19 cellular contexts compared by ENCODE assay signal in the genomic region with DNA sequence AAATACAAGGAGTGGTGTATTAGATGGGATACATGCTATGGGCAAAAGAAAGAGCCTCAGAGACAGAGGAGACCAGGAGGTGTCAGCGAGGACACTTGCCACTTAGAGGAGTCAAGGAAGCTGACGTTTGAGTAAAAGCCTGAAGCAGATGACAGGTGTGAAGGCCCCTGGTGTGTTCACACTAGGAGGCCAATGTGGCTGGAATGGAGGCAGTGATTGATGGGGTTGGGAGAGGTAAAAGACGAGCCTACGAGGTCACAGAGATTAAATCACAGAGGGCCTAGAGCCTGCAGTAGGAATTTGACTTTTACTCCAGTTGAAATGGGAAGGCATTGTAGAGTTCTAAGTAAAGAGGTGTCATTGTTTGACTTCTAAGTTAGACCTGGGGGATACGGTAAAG. TPM values are rescaled to one million over a fixed set of nuclear protein-coding genes. Genes with fewer than 3 reads are reported as not detected.
A peak's percentile ranks its signal among the peaks of the same experiment; 100 is the strongest.
DNase-seq lines count a peak whose midpoint lies in the region; ATAC-seq and TF ChIP-seq lines count a peak whose summit lies in the region.
"Had no signal": no experiment of that assay in that cellular context is flagged by ENCODE, and none has a peak within 500 bp of the region (broad histone marks: within the 10 kb centered on the region; RNA-seq: fewer than 3 reads in every experiment).

No MANE protein-coding gene starts in this region.

- no peak overlapping the region for H3K56ac ChIP-seq in mesendoderm (ENCODE audit: low read length)

- H3K9ac ChIP-seq in OCI-LY3 (ENCODE audit: low read length) (peak overlapping the region; percentile 15; the same call in 1 of the 2 replicates), mesendoderm (ENCODE audit: low read length) (no peak overlapping the region), mammary epithelial cell (ENCODE audit: insufficient read depth, low read length) (no peak overlapping the region)

- no peak for ATAC-seq in GM18520 (IDR thresholded peaks at IDR 0.05; ENCODE audit: unreplicated experiment)
- ATAC-seq: left cardiac atrium had no signal

- peak overlapping the region; percentile 66 for H3K4me2 ChIP-seq in OCI-LY3 (ENCODE audit: low read length)
- no peak overlapping the region for H3K4me2 ChIP-seq in mesendoderm (ENCODE audit: low read length)
- no peak overlapping the region for H3K4me2 ChIP-seq in mammary epithelial cell (ENCODE audit: insufficient read depth, low read depth, low read length)

- H3K79me1 ChIP-seq in mesendoderm (ENCODE audit: low read length), result no peaks in the 10 kb centered on the region

- no peaks in the 10 kb centered on the region for H3K36me3 Mint-ChIP-seq in CD4-positive, alpha-beta memory T cell

- peak overlapping the region in 1 of 8 donors; percentile 14 for H3K4me3 Mint-ChIP-seq in CD4-positive, alpha-beta memory T cell
- H3K4me3 Mint-ChIP-seq: dendritic cell treated with granulocyte-macrophage colony-stimulating factor and Interleukin-4, amounts not matched to agents 40 ng/mL and 50 ng/mL, for 4 days had no signal

- peaks cover 0 to 3% of the 10 kb centered on the region in 2 donors for H3K27me3 Mint-ChIP-seq in CD4-positive, alpha-beta memory T cell

- H3K4me3 ChIP-seq in CD4-positive, alpha-beta memory T cell (ENCODE audit: low read length in 2 of 2), result no peak overlapping the region
- H3K4me3 ChIP-seq in GM12865 (ENCODE audit: low read depth, low read length), result peak overlapping the region; percentile 14
- H3K4me3 ChIP-seq in OCI-LY3 (ENCODE audit: low read length), result peak overlapping the region; percentile 59
- H3K4me3 ChIP-seq in mesendoderm (ENCODE audit: low read length), result no peak overlapping the region
- H3K4me3 ChIP-seq in mammary epithelial cell (replicated peaks in 1 of 3; ENCODE audit: insufficient read depth in 1 of 3, low read depth in 2 of 3, low read length in 3 of 3), result no peak overlapping the region
- H3K4me3 ChIP-seq: mucosa of descending colon, pancreas, skin epidermis, thoracic aorta had no signal

- H3K9me3 Mint-ChIP-seq in CD4-positive, alpha-beta memory T cell, result no peaks in the 10 kb centered on the region
- H3K9me3 Mint-ChIP-seq: activated naive CD8-positive, alpha-beta T cell treated with anti-CD3 and anti-CD28 coated beads, Interleukin-2, amount 50 U/mL, for 24 hours; dendritic cell treated with granulocyte-macrophage colony-stimulating factor and Interleukin-4, amounts not matched to agents 40 ng/mL and 50 ng/mL, for 4 days had no signal

- no CpG with 5 or more reads among the region's 5 CpGs for WGBS in mesendoderm (ENCODE audit: extremely low coverage, insufficient coverage, low lambda C conversion rate)
- 93% methylated on average over 5 of the region's 5 CpGs for WGBS in mammary epithelial cell (ENCODE audit: low coverage, missing lambda C conversion rate)

- no peak overlapping the region for H2BK5ac ChIP-seq in mesendoderm (ENCODE audit: low read length)

- TF ChIP-seq CTCF in GM12865 (IDR thresholded peaks at IDR 0.05; ENCODE audit: insufficient read depth, low read depth, low read length, missing control alignments) (no peak), OCI-LY3 (IDR thresholded peaks at IDR 0.05; ENCODE audit: low read depth, low read length) (no peak), mammary epithelial cell (conservative IDR thresholded peaks at IDR 0.05 in 1 of 2, IDR thresholded peaks at IDR 0.05 in 1 of 2; ENCODE audit: extremely low read depth in 1 of 2, insufficient read depth in 1 of 2, low read depth in 1 of 2, low read length in 2 of 2) (no peak)

- dilution Hi-C loops in mammary epithelial cell (cut with HindIII; ENCODE audit: low sequenced_read_pairs), result no loop called here

- no peak for DNase-seq in CD4-positive, alpha-beta memory T cell
- DNase-seq in GM12865 (ENCODE audit: low read depth), result no peak
- peak; percentile 83 for DNase-seq in mesendoderm
- DNase-seq in mammary epithelial cell, result no peak
- DNase-seq in DMS79 (lab: John Stamatoyannopoulos, UW), result no peak
- DNase-seq: BE2C, left cardiac atrium, mucosa of descending colon, NCI-H2029 treated with DMSO at 0.1 percent for 48 hours, NCI-H510A, pancreas, SHP77 treated with DMSO at 0.1 percent for 48 hours, T-helper 9 cell had no signal

- no peaks in the 10 kb centered on the region for H3K9me3 ChIP-seq in CD4-positive, alpha-beta memory T cell (ENCODE audit: control insufficient read depth in 1 of 2, low read length in 2 of 2)
- H3K9me3 ChIP-seq in OCI-LY3 (ENCODE audit: insufficient read depth, low read length) (no peaks in the 10 kb centered on the region), mammary epithelial cell (replicated peaks; ENCODE audit: insufficient read depth, low read length) (no peaks in the 10 kb centered on the region)
- H3K9me3 ChIP-seq: BE2C, mucosa of descending colon, pancreas, thoracic aorta had no signal

- H4K8ac ChIP-seq in mesendoderm (ENCODE audit: low read depth, low read length), result no peak overlapping the region

- H4K5ac ChIP-seq in mesendoderm (ENCODE audit: low read length), result no peak overlapping the region

- H3K4me1 Mint-ChIP-seq in CD4-positive, alpha-beta memory T cell, result peaks cover 20 to 27% (median 23%) of the 10 kb centered on the region in 4 donors

- H3K4ac ChIP-seq in mesendoderm (ENCODE audit: low read depth, low read length), result no peak overlapping the region

- no peak overlapping the region for H3K27ac ChIP-seq in CD4-positive, alpha-beta memory T cell (ENCODE audit: low read depth, low read length)
- H3K27ac ChIP-seq in OCI-LY3 (ENCODE audit: low read length), result no peak overlapping the region
- no peak overlapping the region for H3K27ac ChIP-seq in mesendoderm (ENCODE audit: low read depth, low read length)
- no peak overlapping the region for H3K27ac ChIP-seq in mammary epithelial cell (ENCODE audit: insufficient read depth, low read depth, low read length)
- H3K27ac ChIP-seq: pancreas, skin epidermis, thoracic aorta had no signal

- BruUV-seq in mammary epithelial cell (replicated peaks; lab: Mats Ljungman, UMichigan), result no TSS peak

- intact Hi-C loops in CD4-positive, alpha-beta memory T cell (cut with micrococcal nuclease), result no loop called here
- intact Hi-C loops in mammary epithelial cell (cut with micrococcal nuclease), result no loop called here

- H2AK5ac ChIP-seq in mesendoderm (ENCODE audit: low read length), result no peak overlapping the region

- peak overlapping the region in 5 of 7 donors; percentile 0 to 61 (median 32) for H3K27ac Mint-ChIP-seq in CD4-positive, alpha-beta memory T cell
- H3K27ac Mint-ChIP-seq: activated naive CD8-positive, alpha-beta T cell treated with anti-CD3 and anti-CD28 coated beads, Interleukin-2, amount 50 U/mL, for 24 hours; dendritic cell treated with granulocyte-macrophage colony-stimulating factor and Interleukin-4, amounts not matched to agents 40 ng/mL and 50 ng/mL, for 4 days had no signal

- H3K36me3 ChIP-seq in CD4-positive, alpha-beta memory T cell (ENCODE audit: insufficient read depth, low read length), result no peaks in the 10 kb centered on the region
- no peaks in the 10 kb centered on the region for H3K36me3 ChIP-seq in OCI-LY3 (replicated peaks; ENCODE audit: low read depth, low read length)
- H3K36me3 ChIP-seq in mesendoderm (ENCODE audit: control insufficient read depth, insufficient read depth, low read length), result no peaks in the 10 kb centered on the region
- H3K36me3 ChIP-seq in mammary epithelial cell (ENCODE audit: insufficient read depth, low read length), result no peaks in the 10 kb centered on the region
- H3K36me3 ChIP-seq: BE2C, pancreas, thoracic aorta had no signal

- CTCF ChIA-PET in CD4-positive, alpha-beta memory T cell (lab: Charles Lee; ENCODE audit: partially characterized antibody), result interaction anchor here (2.0 to 10.1 kb wide), 2 partner anchors 130 to 150 kb away, joined by 6 to 183 read pairs; no protein-coding TSS in a partner anchor
- CTCF ChIA-PET in mammary epithelial cell (lab: Charles Lee; ENCODE audit: low non-redundant PET), result no interaction called here

- H3K4me1 ChIP-seq in CD4-positive, alpha-beta memory T cell (ENCODE audit: insufficient read depth, low read length), result peaks cover 25% of the 10 kb centered on the region
- peaks cover 38% of the 10 kb centered on the region for H3K4me1 ChIP-seq in OCI-LY3 (ENCODE audit: low read length)
- H3K4me1 ChIP-seq in mesendoderm (ENCODE audit: control insufficient read depth, low read depth, low read length), result peaks cover 3% of the 10 kb centered on the region
- no peaks in the 10 kb centered on the region for H3K4me1 ChIP-seq in mammary epithelial cell (ENCODE audit: insufficient read depth, low read length)
- H3K4me1 ChIP-seq: pancreas had no signal

- no peaks in the 10 kb centered on the region for H3K79me2 ChIP-seq in OCI-LY3 (ENCODE audit: low read length)
- H3K79me2 ChIP-seq in mesendoderm (ENCODE audit: control insufficient read depth, insufficient read depth, low read length), result no peaks in the 10 kb centered on the region
- no peaks in the 10 kb centered on the region for H3K79me2 ChIP-seq in mammary epithelial cell (ENCODE audit: insufficient read depth, low read length)

- no peak overlapping the region for H3K23ac ChIP-seq in mesendoderm (ENCODE audit: low read length)

- H2AFZ ChIP-seq in OCI-LY3 (ENCODE audit: low read depth, low read length) (peak overlapping the region; percentile 53), mammary epithelial cell (ENCODE audit: low read depth, low read length) (no peak overlapping the region)

- no peaks in the 10 kb centered on the region for H3K27me3 ChIP-seq in CD4-positive, alpha-beta memory T cell (ENCODE audit: insufficient read depth, low read length)
- peaks cover 29% of the 10 kb centered on the region; the same call in 1 of the 2 replicates for H3K27me3 ChIP-seq in OCI-LY3 (ENCODE audit: low read depth, low read length)
- no peaks in the 10 kb centered on the region for H3K27me3 ChIP-seq in mesendoderm (ENCODE audit: insufficient read depth, low read length, poor library complexity)
- H3K27me3 ChIP-seq in mammary epithelial cell (ENCODE audit: insufficient read depth, low read length), result no peaks in the 10 kb centered on the region
- H3K27me3 ChIP-seq: BE2C, pancreas had no signal

- POLR2A ChIA-PET in CD4-positive, alpha-beta memory T cell (lab: Charles Lee; ENCODE audit: partially characterized antibody), result no interaction called here

- H4K20me1 ChIP-seq in OCI-LY3 (ENCODE audit: insufficient read depth, low read length) (no peaks in the 10 kb centered on the region), mammary epithelial cell (ENCODE audit: insufficient read depth, low read length) (no peaks in the 10 kb centered on the region)

- no peak overlapping the region for H2BK120ac ChIP-seq in mesendoderm (ENCODE audit: low read depth, low read length)

- in situ Hi-C loops in mammary epithelial cell (cut with MboI; ENCODE audit: low sequenced_read_pairs in 2 of 2), result loop anchor here (10.0 to 25.0 kb wide), 3 partner anchors 143 to 263 kb away; partner anchors contain the start of gene RPS3 (in 1 of the 2)

- H3K18ac ChIP-seq in mesendoderm (ENCODE audit: low read length), result no peak overlapping the region

- H2BK15ac ChIP-seq in mesendoderm (replicated peaks; ENCODE audit: low read depth), result no peak overlapping the region

RNA-seq across cellular contexts. Expression of gene GDPD5, which starts 12.0 kb away (rescaled TPM):
- total RNA-seq in CD4-positive, alpha-beta memory T cell, result 100 to 1,000 TPM; 141 to 160 TPM
- polyA plus RNA-seq in CD4-positive, alpha-beta memory T cell, result 10 to 100 TPM; 11.0 to 30.0 TPM
- 10.9 TPM for polyA plus RNA-seq in mesendoderm (2013, experiment 1 of 2)
- 11.4 TPM for polyA plus RNA-seq in mesendoderm (2013, experiment 2 of 2)
- total RNA-seq in mammary epithelial cell, result 10 to 100 TPM in 1 of 2 donors, 1 to 10 TPM in 1; 9.5 to 13.3 TPM
- 4.4 TPM for polyA plus RNA-seq in mammary epithelial cell
- polyA minus RNA-seq in mammary epithelial cell, result 5.9 TPM

RNA-seq across cellular contexts. Expression of gene SERPINH1, which starts 24.3 kb away (rescaled TPM):
- 10 to 100 TPM; 15.6 to 16.2 TPM for total RNA-seq in CD4-positive, alpha-beta memory T cell
- polyA plus RNA-seq in CD4-positive, alpha-beta memory T cell, result 1 to 10 TPM; 1.1 to 7.1 TPM
- 398 TPM for polyA plus RNA-seq in mesendoderm (2013, experiment 1 of 2)
- polyA plus RNA-seq in mesendoderm (2013, experiment 2 of 2), result 396 TPM
- total RNA-seq in mammary epithelial cell, result 100 to 1,000 TPM in 1 of 2 donors, 10 to 100 TPM in 1; 32.5 to 519 TPM
- polyA plus RNA-seq in mammary epithelial cell, result 136 TPM
- 118 TPM for polyA minus RNA-seq in mammary epithelial cell

Comparison
In these comparisons a context has a peak if more than half of its experiments do, and no peak if none do; other contexts are left out.
1. H3K4me3 ChIP-seq: peak in GM12865 (single experiment) and OCI-LY3 (single experiment); none in CD4-positive, alpha-beta memory T cell (0 of 2), mesendoderm (single experiment) and mammary epithelial cell (0 of 3).
2. RNA of gene GDPD5, which starts 12.0 kb away (total RNA-seq): 141 to 160 TPM in CD4-positive, alpha-beta memory T cell; 9.5 to 13.3 TPM in mammary epithelial cell; every median in the first group is over 4 times any median in the second.